ENCODE assay signal across 21 cellular contexts in genomic region chr5:910769-911160, GRCh38.
"Had no signal": no experiment of that assay in that cellular context is flagged by ENCODE, and none has a peak within 500 bp of the region (broad histone marks: within the 10 kb centered on the region; RNA-seq: fewer than 3 reads in every experiment).

No MANE protein-coding gene starts in this region.

- H3K4me1 ChIP-seq: lower lobe of right lung had no signal

- H3K36me3 ChIP-seq: lower lobe of right lung, thoracic aorta had no signal

- DNase-seq: activated CD4-positive, alpha-beta T cell treated with anti-CD3 and anti-CD28 coated beads for 1 hour; activated CD4-positive, alpha-beta T cell treated with anti-CD3 and anti-CD28 coated beads, Interleukin-2, amount 50 U/mL, for 1 hour; activated CD8-positive, alpha-beta T cell treated with anti-CD3 and anti-CD28 coated beads, Interleukin-2, amount 10 ng/mL, durations not matched to agents 7 days and 5 days; activated naive CD4-positive, alpha-beta T cell; activated naive CD8-positive, alpha-beta T cell treated with anti-CD3 and anti-CD28 coated beads, Interleukin-2, amount 10 ng/mL, durations not matched to agents 7 days and 5 days; activated T-cell treated with anti-CD3 and anti-CD28 coated beads, Interleukin-2, amount 50 U/mL, for 1 hour; amniotic stem cell; cortex of kidney; kidney; lower lobe of right lung; naive thymus-derived CD4-positive, alpha-beta T cell; retina; stimulated activated CD4-positive, alpha-beta T cell treated with anti-CD3 and anti-CD28 coated beads, Interleukin-4, amount 100 ng/mL, for 24 hours; stimulated activated naive CD4-positive, alpha-beta T cell treated with Interleukin-2 at 50 U/mL for 16 hours; SW 1271 had no signal

- H3K9me3 ChIP-seq: lower lobe of right lung, thoracic aorta had no signal

- H3K9me3 Mint-ChIP-seq: activated naive CD8-positive, alpha-beta T cell treated with anti-CD3 and anti-CD28 coated beads, Interleukin-2, amount 10 ng/mL, durations not matched to agents 7 days and 5 days; activated T-helper 2 cell treated with anti-CD3 and anti-CD28 coated beads, Interferon-gamma antibody, Interleukin-2, Interleukin-4, amounts not matched to agents 10 μg/mL and 5 μg/mL and 100 μg/mL, durations not matched to agents 14 hours and 24 hours and 36 hours; naive thymus-derived CD4-positive, alpha-beta T cell; neural crest cell; type B pancreatic cell had no signal

- H3K4me3 Mint-ChIP-seq: activated CD8-positive, alpha-beta T cell treated with anti-CD3 and anti-CD28 coated beads, Interleukin-2, amount 10 ng/mL, durations not matched to agents 7 days and 5 days; activated naive CD8-positive, alpha-beta T cell treated with anti-CD3 and anti-CD28 coated beads, Interleukin-2, amount 10 ng/mL, durations not matched to agents 7 days and 5 days; naive thymus-derived CD4-positive, alpha-beta T cell; neural crest cell; type B pancreatic cell had no signal

- H3K27ac Mint-ChIP-seq: activated CD8-positive, alpha-beta T cell treated with anti-CD3 and anti-CD28 coated beads, Interleukin-2, amount 10 ng/mL, durations not matched to agents 7 days and 5 days; activated naive CD8-positive, alpha-beta T cell treated with anti-CD3 and anti-CD28 coated beads, Interleukin-2, amount 10 ng/mL, durations not matched to agents 7 days and 5 days; activated T-helper 2 cell treated with anti-CD3 and anti-CD28 coated beads, Interferon-gamma antibody, Interleukin-2, Interleukin-4, amounts not matched to agents 10 μg/mL and 5 μg/mL and 100 μg/mL, durations not matched to agents 14 hours and 24 hours and 36 hours; progenitor cell of endocrine pancreas; type B pancreatic cell had no signal

- H3K4me1 Mint-ChIP-seq: activated naive CD8-positive, alpha-beta T cell treated with anti-CD3 and anti-CD28 coated beads, Interleukin-2, amount 10 ng/mL, durations not matched to agents 7 days and 5 days had no signal

- ATAC-seq: activated CD8-positive, alpha-beta T cell treated with anti-CD3 and anti-CD28 coated beads, Interleukin-2, amount 10 ng/mL, durations not matched to agents 7 days and 5 days; lower lobe of right lung; naive thymus-derived CD4-positive, alpha-beta T cell had no signal

- H3K27me3 Mint-ChIP-seq: activated naive CD8-positive, alpha-beta T cell treated with anti-CD3 and anti-CD28 coated beads, Interleukin-2, amount 10 ng/mL, durations not matched to agents 7 days and 5 days; naive thymus-derived CD4-positive, alpha-beta T cell; progenitor cell of endocrine pancreas; type B pancreatic cell had no signal

- H3K4me3 ChIP-seq: lower lobe of right lung, thoracic aorta had no signal

- H3K27ac ChIP-seq: lower lobe of right lung, thoracic aorta, VCaP had no signal
